1 cellular context compared by ENCODE assay signal in the genomic region with DNA sequence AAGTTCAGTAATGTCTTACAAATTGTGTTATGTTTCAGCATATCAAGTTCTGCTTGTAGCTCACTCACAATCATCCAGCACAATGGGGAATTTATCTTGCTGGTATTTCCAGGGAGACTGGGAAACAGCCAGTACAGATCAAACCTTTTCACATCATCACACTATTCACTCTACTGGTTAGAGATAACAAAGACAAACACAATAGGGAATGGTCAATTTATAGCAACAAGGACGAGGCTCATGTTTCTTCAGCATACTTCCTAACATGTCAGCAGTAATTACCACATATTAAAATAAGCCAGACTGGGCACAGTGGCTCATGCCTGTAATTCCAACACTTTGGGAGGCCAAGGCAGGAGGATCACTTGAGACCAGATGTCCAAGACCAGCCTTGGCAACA.
TF ChIP-seq lines count a peak whose summit lies in the region.

No MANE protein-coding gene starts in this region.

TF ChIP-seq in GM23338, 12 proteins besides CTCF, POLR2A, EP300 and RAD21 (continued from another document):
- TF ChIP-seq, protein P1, sequence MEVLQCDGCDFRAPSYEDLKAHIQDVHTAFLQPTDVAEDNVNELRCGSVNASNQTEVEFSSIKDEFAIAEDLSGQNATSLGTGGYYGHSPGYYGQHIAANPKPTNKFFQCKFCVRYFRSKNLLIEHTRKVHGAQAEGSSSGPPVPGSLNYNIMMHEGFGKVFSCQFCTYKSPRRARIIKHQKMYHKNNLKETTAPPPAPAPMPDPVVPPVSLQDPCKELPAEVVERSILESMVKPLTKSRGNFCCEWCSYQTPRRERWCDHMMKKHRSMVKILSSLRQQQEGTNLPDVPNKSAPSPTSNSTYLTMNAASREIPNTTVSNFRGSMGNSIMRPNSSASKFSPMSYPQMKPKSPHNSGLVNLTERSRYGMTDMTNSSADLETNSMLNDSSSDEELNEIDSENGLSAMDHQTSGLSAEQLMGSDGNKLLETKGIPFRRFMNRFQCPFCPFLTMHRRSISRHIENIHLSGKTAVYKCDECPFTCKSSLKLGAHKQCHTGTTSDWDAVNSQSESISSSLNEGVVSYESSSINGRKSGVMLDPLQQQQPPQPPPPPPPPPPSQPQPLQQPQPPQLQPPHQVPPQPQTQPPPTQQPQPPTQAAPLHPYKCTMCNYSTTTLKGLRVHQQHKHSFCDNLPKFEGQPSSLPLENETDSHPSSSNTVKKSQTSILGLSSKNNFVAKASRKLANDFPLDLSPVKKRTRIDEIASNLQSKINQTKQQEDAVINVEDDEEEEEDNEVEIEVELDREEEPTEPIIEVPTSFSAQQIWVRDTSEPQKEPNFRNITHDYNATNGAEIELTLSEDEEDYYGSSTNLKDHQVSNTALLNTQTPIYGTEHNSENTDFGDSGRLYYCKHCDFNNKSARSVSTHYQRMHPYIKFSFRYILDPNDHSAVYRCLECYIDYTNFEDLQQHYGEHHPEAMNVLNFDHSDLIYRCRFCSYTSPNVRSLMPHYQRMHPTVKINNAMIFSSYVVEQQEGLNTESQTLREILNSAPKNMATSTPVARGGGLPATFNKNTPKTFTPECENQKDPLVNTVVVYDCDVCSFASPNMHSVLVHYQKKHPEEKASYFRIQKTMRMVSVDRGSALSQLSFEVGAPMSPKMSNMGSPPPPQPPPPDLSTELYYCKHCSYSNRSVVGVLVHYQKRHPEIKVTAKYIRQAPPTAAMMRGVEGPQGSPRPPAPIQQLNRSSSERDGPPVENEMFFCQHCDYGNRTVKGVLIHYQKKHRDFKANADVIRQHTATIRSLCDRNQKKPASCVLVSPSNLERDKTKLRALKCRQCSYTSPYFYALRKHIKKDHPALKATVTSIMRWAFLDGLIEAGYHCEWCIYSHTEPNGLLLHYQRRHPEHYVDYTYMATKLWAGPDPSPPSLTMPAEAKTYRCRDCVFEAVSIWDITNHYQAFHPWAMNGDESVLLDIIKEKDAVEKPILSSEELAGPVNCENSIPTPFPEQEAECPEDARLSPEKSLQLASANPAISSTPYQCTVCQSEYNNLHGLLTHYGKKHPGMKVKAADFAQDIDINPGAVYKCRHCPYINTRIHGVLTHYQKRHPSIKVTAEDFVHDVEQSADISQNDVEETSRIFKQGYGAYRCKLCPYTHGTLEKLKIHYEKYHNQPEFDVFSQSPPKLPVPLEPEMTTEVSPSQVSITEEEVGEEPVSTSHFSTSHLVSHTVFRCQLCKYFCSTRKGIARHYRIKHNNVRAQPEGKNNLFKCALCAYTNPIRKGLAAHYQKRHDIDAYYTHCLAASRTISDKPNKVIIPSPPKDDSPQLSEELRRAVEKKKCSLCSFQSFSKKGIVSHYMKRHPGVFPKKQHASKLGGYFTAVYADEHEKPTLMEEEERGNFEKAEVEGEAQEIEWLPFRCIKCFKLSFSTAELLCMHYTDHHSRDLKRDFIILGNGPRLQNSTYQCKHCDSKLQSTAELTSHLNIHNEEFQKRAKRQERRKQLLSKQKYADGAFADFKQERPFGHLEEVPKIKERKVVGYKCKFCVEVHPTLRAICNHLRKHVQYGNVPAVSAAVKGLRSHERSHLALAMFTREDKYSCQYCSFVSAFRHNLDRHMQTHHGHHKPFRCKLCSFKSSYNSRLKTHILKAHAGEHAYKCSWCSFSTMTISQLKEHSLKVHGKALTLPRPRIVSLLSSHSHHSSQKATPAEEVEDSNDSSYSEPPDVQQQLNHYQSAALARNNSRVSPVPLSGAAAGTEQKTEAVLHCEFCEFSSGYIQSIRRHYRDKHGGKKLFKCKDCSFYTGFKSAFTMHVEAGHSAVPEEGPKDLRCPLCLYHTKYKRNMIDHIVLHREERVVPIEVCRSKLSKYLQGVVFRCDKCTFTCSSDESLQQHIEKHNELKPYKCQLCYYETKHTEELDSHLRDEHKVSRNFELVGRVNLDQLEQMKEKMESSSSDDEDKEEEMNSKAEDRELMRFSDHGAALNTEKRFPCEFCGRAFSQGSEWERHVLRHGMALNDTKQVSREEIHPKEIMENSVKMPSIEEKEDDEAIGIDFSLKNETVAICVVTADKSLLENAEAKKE (CRISPR knock-in tag; IDR thresholded peaks at IDR 0.05) = no peak
- TF ChIP-seq STAT1 (IDR thresholded peaks at IDR 0.05; ENCODE audit: unreplicated experiment) = no peak
- TF ChIP-seq ZNF114 (CRISPR knock-in tag; IDR thresholded peaks at IDR 0.05) = no peak
- TF ChIP-seq NANOG (IDR thresholded peaks at IDR 0.05; ENCODE audit: borderline replicate concordance) = no peak
- TF ChIP-seq ZNF331 (CRISPR knock-in tag; IDR thresholded peaks at IDR 0.05; ENCODE audit: low read depth) = no peak
- no peak for TF ChIP-seq JUNB (IDR thresholded peaks at IDR 0.05; ENCODE audit: unreplicated experiment)
